ENCODE assay signal across 19 cellular contexts in the genomic region with DNA sequence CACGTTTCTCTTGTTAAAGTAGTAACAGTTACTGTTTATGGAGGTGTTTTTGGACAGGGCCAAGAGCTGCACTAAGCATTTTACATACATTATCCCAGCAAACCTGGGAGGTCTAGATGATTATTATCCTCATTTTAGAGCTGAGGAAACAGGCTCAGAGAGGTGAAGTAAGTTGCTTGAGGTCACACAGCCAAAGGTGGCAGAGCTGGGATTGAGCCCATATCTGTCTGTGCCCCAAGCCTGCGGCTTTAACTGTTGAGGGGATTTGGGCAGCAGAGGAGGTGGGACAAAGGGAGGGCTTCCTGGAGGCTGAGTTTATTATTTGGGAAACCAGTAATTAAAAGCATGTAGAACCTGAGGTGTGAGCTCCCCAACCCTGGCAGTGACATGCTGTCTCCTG.
"Had no signal": no experiment of that assay in that cellular context is flagged by ENCODE, and none has a peak within 500 bp of the region (broad histone marks: within the 10 kb centered on the region; RNA-seq: fewer than 3 reads in every experiment).

No MANE protein-coding gene starts in this region.

- H3K27me3 ChIP-seq: body of pancreas, dorsolateral prefrontal cortex, ovary had no signal

- DNase-seq: activated CD4-positive, alpha-beta T cell treated with anti-CD3 and anti-CD28 coated beads, Interleukin-2, amount 50 U/mL, for 4 hours; activated gamma-delta T cell treated with Interleukin-2 at 50 U/mL for 16 hours; amygdala; body of pancreas; caudate nucleus; dorsolateral prefrontal cortex; foreskin fibroblast; hypothalamus; islet precursor cell; left colon; naive B cell; ovary; psoas muscle; right cardiac atrium; stimulated activated CD4-positive, alpha-beta T cell treated with anti-CD3 and anti-CD28 coated beads, Interleukin-4, amount 100 ng/mL, for 24 hours had no signal

- H3K4me3 ChIP-seq: body of pancreas, dorsolateral prefrontal cortex, lung, ovary, psoas muscle had no signal

- ATAC-seq: body of pancreas; left colon; psoas muscle; stimulated activated effector memory CD8-positive, alpha-beta T cell treated with anti-CD3 and anti-CD28 coated beads, Interleukin-12 subunit alpha, Interleukin-12 subunit beta, amount 100 ng/mL, for 72 hours had no signal

- H3K27ac ChIP-seq: body of pancreas, dorsolateral prefrontal cortex, epithelial cell of prostate, ovary, psoas muscle had no signal

- H3K9me3 ChIP-seq: body of pancreas, ovary, psoas muscle had no signal

- FAIRE-seq: TTC549 had no signal

- H3K36me3 ChIP-seq: ovary had no signal
